28 cellular contexts compared by ENCODE assay signal in genomic region chr1:59480188-59480888, GRCh38.
"Had no signal": no experiment of that assay in that cellular context is flagged by ENCODE, and none has a peak within 500 bp of the region (broad histone marks: within the 10 kb centered on the region; RNA-seq: fewer than 3 reads in every experiment).

No MANE protein-coding gene starts in this region.

- H3K4me3 ChIP-seq: coronary artery, esophagus muscularis mucosa, heart right ventricle, left lung, lower lobe of right lung, ovary, psoas muscle, skin epidermis, suprapubic skin, transverse colon, upper lobe of right lung, uterus had no signal

- H3K27me3 ChIP-seq: esophagus muscularis mucosa, heart right ventricle, left lung, ovary, suprapubic skin, transverse colon, upper lobe of right lung, uterus had no signal

- H3K27ac ChIP-seq: coronary artery, esophagus muscularis mucosa, heart right ventricle, left lung, lower lobe of right lung, ovary, skin epidermis, suprapubic skin, transverse colon, upper lobe of right lung, uterus had no signal

- H3K4me3 Mint-ChIP-seq: immature natural killer cell; natural killer cell; stimulated activated naive B cell treated with anti-CD40 and anti-IgM and Interleukin-4, amounts not matched to agents 10 μg/mL and 1 μg/mL and 100 μg/mL, for 72 hours; stimulated activated naive CD8-positive, alpha-beta T cell treated with anti-CD3 and anti-CD28 coated beads, Interleukin-15, Interleukin-2, amounts not matched to agents 100 ng/mL and 50 ng/mL, for 24 hours had no signal

- H3K27me3 Mint-ChIP-seq: stimulated activated naive B cell treated with anti-CD40 and anti-IgM and Interleukin-4, amounts not matched to agents 10 μg/mL and 1 μg/mL and 100 μg/mL, for 72 hours; stimulated activated naive CD8-positive, alpha-beta T cell treated with anti-CD3 and anti-CD28 coated beads, Interleukin-15, Interleukin-2, amounts not matched to agents 100 ng/mL and 50 ng/mL, for 24 hours had no signal

- H3K9me3 Mint-ChIP-seq: immature natural killer cell; natural killer cell; stimulated activated naive B cell treated with anti-CD40 and anti-IgM and Interleukin-4, amounts not matched to agents 10 μg/mL and 1 μg/mL and 100 μg/mL, for 72 hours; stimulated activated naive CD8-positive, alpha-beta T cell treated with anti-CD3 and anti-CD28 coated beads, Interleukin-15, Interleukin-2, amounts not matched to agents 100 ng/mL and 50 ng/mL, for 24 hours had no signal

- H3K9me3 ChIP-seq: esophagus muscularis mucosa, heart right ventricle, left lung, lower lobe of right lung, ovary, psoas muscle, suprapubic skin, transverse colon, upper lobe of right lung, uterus had no signal

- H3K4me1 ChIP-seq: lower lobe of right lung, suprapubic skin, upper lobe of right lung, uterus had no signal

- ATAC-seq: heart right ventricle; left lung; lower lobe of right lung; natural killer cell; psoas muscle; right cardiac atrium; stimulated activated naive B cell treated with anti-CD40 and anti-IgM and Interleukin-4, amounts not matched to agents 10 μg/mL and 1 μg/mL and 100 μg/mL, for 72 hours; upper lobe of right lung had no signal

- H3K27ac Mint-ChIP-seq: immature natural killer cell; natural killer cell; stimulated activated naive B cell treated with anti-CD40 and anti-IgM and Interleukin-4, amounts not matched to agents 10 μg/mL and 1 μg/mL and 100 μg/mL, for 72 hours; stimulated activated naive CD8-positive, alpha-beta T cell treated with anti-CD3 and anti-CD28 coated beads, Interleukin-15, Interleukin-2, amounts not matched to agents 100 ng/mL and 50 ng/mL, for 24 hours had no signal

- FAIRE-seq: endothelial cell of umbilical vein had no signal

- H3K36me3 ChIP-seq: esophagus muscularis mucosa, heart right ventricle, left lung, lower lobe of right lung, ovary, suprapubic skin, transverse colon, upper lobe of right lung, uterus had no signal

- H3K4me1 Mint-ChIP-seq: immature natural killer cell, natural killer cell had no signal

- DNase-seq: dermis blood vessel endothelial cell; effector memory CD4-positive, alpha-beta T cell; foreskin melanocyte; glutamatergic neuron; heart right ventricle; hypothalamus; immature natural killer cell; islet precursor cell; left lung; lower lobe of right lung; natural killer cell; occipital lobe; ovary; posterior cingulate gyrus; psoas muscle; right cardiac atrium; stimulated activated CD4-positive, alpha-beta T cell treated with anti-CD3 and anti-CD28 coated beads, Interleukin-15, amount 100 ng/mL, for 24 hours; stimulated activated CD4-positive, alpha-beta T cell treated with anti-CD3 and anti-CD28 coated beads, Interleukin-2, amount 100 ng/mL, for 48 hours; stimulated activated naive B cell treated with anti-CD40 and anti-IgM and Interleukin-4, amounts not matched to agents 10 μg/mL and 1 μg/mL and 100 μg/mL, for 72 hours; transverse colon; upper lobe of right lung; uterus had no signal
